1 cellular context compared by ENCODE assay signal in the genomic region with DNA sequence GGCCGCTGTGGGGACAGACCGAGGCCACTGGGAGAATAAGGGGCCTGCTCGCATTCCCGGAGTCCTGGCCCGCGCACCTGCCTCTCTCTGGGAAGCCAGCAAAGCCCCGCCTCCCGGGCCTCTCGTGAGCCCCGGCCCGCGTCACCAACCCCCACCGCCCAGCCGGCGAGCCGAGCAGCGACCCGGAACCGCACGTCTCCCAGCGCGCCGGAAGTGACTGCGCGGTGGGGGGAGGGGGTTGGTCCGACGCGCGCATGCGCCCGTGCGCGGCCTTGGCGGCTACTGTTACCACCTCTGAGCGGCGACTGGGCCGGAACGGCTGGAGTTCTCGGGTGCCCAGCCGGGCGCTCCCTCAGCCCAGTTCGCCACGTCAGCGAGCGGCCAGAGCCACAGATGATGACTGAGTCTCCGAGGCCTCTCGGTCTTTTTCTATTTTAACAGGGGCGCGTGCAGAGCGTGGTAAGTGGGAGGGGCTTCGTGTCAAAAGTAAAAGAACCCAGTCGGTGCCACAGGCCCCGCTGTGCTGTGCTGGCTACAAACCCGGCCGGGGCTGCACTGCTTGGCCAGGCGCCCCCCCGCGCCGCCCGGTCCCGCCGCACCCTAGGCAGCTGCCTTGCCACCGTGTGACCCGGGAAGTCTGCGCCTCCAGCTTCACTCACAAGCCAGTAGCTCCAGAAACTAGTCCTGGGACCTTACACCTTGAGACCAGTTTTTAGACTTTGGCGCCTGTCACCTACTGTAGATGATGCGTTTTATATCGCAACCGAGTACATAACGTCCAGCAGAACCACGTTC.
A peak's percentile ranks its signal among the peaks of the same experiment; 100 is the strongest.
TF ChIP-seq lines count a peak whose summit lies in the region.

A gene with protein sequence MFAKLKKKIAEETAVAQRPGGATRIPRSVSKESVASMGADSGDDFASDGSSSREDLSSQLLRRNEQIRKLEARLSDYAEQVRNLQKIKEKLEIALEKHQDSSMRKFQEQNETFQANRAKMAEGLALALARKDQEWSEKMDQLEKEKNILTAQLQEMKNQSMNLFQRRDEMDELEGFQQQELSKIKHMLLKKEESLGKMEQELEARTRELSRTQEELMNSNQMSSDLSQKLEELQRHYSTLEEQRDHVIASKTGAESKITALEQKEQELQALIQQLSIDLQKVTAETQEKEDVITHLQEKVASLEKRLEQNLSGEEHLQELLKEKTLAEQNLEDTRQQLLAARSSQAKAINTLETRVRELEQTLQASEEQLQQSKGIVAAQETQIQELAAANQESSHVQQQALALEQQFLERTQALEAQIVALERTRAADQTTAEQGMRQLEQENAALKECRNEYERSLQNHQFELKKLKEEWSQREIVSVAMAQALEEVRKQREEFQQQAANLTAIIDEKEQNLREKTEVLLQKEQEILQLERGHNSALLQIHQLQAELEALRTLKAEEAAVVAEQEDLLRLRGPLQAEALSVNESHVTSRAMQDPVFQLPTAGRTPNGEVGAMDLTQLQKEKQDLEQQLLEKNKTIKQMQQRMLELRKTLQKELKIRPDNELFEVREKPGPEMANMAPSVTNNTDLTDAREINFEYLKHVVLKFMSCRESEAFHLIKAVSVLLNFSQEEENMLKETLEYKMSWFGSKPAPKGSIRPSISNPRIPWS (minus strand): TSS at position 190 of the 795 bp plus-strand sequence. CDS start 2,372 bp downstream, outside the sequence.

TF ChIP-seq in HepG2, 621 proteins besides CTCF, POLR2A, EP300 and RAD21 (continued from another document and continues in another):
- TF ChIP-seq, protein P1, sequence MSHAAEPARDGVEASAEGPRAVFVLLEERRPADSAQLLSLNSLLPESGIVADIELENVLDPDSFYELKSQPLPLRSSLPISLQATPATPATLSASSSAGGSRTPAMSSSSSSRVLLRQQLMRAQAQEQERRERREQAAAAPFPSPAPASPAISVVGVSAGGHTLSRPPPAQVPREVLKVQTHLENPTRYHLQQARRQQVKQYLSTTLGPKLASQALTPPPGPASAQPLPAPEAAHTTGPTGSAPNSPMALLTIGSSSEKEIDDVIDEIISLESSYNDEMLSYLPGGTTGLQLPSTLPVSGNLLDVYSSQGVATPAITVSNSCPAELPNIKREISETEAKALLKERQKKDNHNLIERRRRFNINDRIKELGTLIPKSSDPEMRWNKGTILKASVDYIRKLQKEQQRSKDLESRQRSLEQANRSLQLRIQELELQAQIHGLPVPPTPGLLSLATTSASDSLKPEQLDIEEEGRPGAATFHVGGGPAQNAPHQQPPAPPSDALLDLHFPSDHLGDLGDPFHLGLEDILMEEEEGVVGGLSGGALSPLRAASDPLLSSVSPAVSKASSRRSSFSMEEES (CRISPR knock-in tag; IDR thresholded peaks at IDR 0.05): peak; percentile 51
- TF ChIP-seq ZEB1 (IDR thresholded peaks at IDR 0.05; ENCODE audit: insufficient replicate concordance, low read depth) (no peak), GABPA (IDR thresholded peaks at IDR 0.05; ENCODE audit: low read depth, low read length) (peak; percentile 96), GABPA (CRISPR knock-in tag; IDR thresholded peaks at IDR 0.05; ENCODE audit: low read depth) (peak; percentile 91), ZNF431 (CRISPR knock-in tag; IDR thresholded peaks at IDR 0.05; ENCODE audit: borderline replicate concordance, low read depth) (no peak), KDM6A (CRISPR knock-in tag; IDR thresholded peaks at IDR 0.05; ENCODE audit: low read depth) (no peak), YY1 (IDR thresholded peaks at IDR 0.05; ENCODE audit: insufficient read depth, insufficient replicate concordance, low read depth, low read length) (peak; percentile 71), NFYB (CRISPR knock-in tag; IDR thresholded peaks at IDR 0.05) (peak; percentile 39; the same call in 1 of the 2 replicates), SMAD1 (CRISPR knock-in tag; IDR thresholded peaks at IDR 0.05; ENCODE audit: borderline replicate concordance, low read depth) (no peak), CEBPB (IDR thresholded peaks at IDR 0.05; ENCODE audit: borderline replicate concordance, low read depth, low read length) (no peak), PRMT3 (CRISPR knock-in tag; IDR thresholded peaks at IDR 0.05; ENCODE audit: borderline replicate concordance, low read depth) (no peak), NAIF1 (CRISPR knock-in tag; IDR thresholded peaks at IDR 0.05; ENCODE audit: borderline replicate concordance) (no peak), THYN1 (CRISPR knock-in tag; IDR thresholded peaks at IDR 0.05; ENCODE audit: borderline replicate concordance, low read depth) (no peak), SP140L (CRISPR knock-in tag; IDR thresholded peaks at IDR 0.05; ENCODE audit: borderline replicate concordance) (no peak), KLF15 (CRISPR knock-in tag; IDR thresholded peaks at IDR 0.05; ENCODE audit: borderline replicate concordance) (peak; percentile 36; the same call in 1 of the 2 replicates), ZSCAN9 (CRISPR knock-in tag; IDR thresholded peaks at IDR 0.05; ENCODE audit: borderline replicate concordance) (peak; percentile 61), ZNF44 (CRISPR knock-in tag; IDR thresholded peaks at IDR 0.05) (0 out of 2 replicates have a peak, but pooled peaks have one; percentile 61), DPF2 (CRISPR knock-in tag; IDR thresholded peaks at IDR 0.05; ENCODE audit: borderline replicate concordance, low read depth) (no peak), IRF2 (CRISPR knock-in tag; IDR thresholded peaks at IDR 0.05) (peak; percentile 74; the same call in 1 of the 2 replicates), ZNF563 (CRISPR knock-in tag; IDR thresholded peaks at IDR 0.05) (peak; percentile 64), ZFP1 (CRISPR knock-in tag; IDR thresholded peaks at IDR 0.05) (peak; percentile 78), IKZF1 (IDR thresholded peaks at IDR 0.05) (no peak), MED1 (CRISPR knock-in tag; IDR thresholded peaks at IDR 0.05) (peak; percentile 76)
- TF ChIP-seq, protein P2, sequence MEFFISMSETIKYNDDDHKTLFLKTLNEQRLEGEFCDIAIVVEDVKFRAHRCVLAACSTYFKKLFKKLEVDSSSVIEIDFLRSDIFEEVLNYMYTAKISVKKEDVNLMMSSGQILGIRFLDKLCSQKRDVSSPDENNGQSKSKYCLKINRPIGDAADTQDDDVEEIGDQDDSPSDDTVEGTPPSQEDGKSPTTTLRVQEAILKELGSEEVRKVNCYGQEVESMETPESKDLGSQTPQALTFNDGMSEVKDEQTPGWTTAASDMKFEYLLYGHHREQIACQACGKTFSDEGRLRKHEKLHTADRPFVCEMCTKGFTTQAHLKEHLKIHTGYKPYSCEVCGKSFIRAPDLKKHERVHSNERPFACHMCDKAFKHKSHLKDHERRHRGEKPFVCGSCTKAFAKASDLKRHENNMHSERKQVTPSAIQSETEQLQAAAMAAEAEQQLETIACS (CRISPR knock-in tag; IDR thresholded peaks at IDR 0.05): peak; percentile 74
- TF ChIP-seq, protein P3, sequence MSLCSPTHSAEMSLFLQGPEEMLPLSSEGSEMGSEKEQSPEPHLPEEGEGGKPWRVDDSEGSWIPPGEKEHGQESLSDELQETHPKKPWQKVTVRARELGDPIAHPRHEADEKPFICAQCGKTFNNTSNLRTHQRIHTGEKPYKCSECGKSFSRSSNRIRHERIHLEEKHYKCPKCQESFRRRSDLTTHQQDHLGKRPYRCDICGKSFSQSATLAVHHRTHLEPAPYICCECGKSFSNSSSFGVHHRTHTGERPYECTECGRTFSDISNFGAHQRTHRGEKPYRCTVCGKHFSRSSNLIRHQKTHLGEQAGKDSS (CRISPR knock-in tag; IDR thresholded peaks at IDR 0.05; ENCODE audit: borderline replicate concordance, low read depth): 0 out of 2 replicates have a peak, but pooled peaks have one; percentile 68
- TF ChIP-seq, protein P4, sequence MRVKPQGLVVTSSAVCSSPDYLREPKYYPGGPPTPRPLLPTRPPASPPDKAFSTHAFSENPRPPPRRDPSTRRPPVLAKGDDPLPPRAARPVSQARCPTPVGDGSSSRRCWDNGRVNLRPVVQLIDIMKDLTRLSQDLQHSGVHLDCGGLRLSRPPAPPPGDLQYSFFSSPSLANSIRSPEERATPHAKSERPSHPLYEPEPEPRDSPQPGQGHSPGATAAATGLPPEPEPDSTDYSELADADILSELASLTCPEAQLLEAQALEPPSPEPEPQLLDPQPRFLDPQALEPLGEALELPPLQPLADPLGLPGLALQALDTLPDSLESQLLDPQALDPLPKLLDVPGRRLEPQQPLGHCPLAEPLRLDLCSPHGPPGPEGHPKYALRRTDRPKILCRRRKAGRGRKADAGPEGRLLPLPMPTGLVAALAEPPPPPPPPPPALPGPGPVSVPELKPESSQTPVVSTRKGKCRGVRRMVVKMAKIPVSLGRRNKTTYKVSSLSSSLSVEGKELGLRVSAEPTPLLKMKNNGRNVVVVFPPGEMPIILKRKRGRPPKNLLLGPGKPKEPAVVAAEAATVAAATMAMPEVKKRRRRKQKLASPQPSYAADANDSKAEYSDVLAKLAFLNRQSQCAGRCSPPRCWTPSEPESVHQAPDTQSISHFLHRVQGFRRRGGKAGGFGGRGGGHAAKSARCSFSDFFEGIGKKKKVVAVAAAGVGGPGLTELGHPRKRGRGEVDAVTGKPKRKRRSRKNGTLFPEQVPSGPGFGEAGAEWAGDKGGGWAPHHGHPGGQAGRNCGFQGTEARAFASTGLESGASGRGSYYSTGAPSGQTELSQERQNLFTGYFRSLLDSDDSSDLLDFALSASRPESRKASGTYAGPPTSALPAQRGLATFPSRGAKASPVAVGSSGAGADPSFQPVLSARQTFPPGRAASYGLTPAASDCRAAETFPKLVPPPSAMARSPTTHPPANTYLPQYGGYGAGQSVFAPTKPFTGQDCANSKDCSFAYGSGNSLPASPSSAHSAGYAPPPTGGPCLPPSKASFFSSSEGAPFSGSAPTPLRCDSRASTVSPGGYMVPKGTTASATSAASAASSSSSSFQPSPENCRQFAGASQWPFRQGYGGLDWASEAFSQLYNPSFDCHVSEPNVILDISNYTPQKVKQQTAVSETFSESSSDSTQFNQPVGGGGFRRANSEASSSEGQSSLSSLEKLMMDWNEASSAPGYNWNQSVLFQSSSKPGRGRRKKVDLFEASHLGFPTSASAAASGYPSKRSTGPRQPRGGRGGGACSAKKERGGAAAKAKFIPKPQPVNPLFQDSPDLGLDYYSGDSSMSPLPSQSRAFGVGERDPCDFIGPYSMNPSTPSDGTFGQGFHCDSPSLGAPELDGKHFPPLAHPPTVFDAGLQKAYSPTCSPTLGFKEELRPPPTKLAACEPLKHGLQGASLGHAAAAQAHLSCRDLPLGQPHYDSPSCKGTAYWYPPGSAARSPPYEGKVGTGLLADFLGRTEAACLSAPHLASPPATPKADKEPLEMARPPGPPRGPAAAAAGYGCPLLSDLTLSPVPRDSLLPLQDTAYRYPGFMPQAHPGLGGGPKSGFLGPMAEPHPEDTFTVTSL (CRISPR knock-in tag; IDR thresholded peaks at IDR 0.05; ENCODE audit: borderline replicate concordance): 0 out of 2 replicates have a peak, but pooled peaks have one; percentile 11
- TF ChIP-seq, protein P5, sequence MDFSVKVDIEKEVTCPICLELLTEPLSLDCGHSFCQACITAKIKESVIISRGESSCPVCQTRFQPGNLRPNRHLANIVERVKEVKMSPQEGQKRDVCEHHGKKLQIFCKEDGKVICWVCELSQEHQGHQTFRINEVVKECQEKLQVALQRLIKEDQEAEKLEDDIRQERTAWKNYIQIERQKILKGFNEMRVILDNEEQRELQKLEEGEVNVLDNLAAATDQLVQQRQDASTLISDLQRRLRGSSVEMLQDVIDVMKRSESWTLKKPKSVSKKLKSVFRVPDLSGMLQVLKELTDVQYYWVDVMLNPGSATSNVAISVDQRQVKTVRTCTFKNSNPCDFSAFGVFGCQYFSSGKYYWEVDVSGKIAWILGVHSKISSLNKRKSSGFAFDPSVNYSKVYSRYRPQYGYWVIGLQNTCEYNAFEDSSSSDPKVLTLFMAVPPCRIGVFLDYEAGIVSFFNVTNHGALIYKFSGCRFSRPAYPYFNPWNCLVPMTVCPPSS (IDR thresholded peaks at IDR 0.05): no peak
- TF ChIP-seq, protein P6, sequence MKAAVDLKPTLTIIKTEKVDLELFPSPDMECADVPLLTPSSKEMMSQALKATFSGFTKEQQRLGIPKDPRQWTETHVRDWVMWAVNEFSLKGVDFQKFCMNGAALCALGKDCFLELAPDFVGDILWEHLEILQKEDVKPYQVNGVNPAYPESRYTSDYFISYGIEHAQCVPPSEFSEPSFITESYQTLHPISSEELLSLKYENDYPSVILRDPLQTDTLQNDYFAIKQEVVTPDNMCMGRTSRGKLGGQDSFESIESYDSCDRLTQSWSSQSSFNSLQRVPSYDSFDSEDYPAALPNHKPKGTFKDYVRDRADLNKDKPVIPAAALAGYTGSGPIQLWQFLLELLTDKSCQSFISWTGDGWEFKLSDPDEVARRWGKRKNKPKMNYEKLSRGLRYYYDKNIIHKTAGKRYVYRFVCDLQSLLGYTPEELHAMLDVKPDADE (CRISPR knock-in tag; IDR thresholded peaks at IDR 0.05): no peak
- TF ChIP-seq, protein P7, sequence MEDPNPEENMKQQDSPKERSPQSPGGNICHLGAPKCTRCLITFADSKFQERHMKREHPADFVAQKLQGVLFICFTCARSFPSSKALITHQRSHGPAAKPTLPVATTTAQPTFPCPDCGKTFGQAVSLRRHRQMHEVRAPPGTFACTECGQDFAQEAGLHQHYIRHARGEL (CRISPR knock-in tag; IDR thresholded peaks at IDR 0.05): no peak
- TF ChIP-seq, protein P8, sequence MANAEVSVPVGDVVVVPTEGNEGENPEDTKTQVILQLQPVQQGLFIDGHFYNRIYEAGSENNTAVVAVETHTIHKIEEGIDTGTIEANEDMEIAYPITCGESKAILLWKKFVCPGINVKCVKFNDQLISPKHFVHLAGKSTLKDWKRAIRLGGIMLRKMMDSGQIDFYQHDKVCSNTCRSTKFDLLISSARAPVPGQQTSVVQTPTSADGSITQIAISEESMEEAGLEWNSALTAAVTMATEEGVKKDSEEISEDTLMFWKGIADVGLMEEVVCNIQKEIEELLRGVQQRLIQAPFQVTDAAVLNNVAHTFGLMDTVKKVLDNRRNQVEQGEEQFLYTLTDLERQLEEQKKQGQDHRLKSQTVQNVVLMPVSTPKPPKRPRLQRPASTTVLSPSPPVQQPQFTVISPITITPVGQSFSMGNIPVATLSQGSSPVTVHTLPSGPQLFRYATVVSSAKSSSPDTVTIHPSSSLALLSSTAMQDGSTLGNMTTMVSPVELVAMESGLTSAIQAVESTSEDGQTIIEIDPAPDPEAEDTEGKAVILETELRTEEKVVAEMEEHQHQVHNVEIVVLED (CRISPR knock-in tag; IDR thresholded peaks at IDR 0.05; ENCODE audit: borderline replicate concordance): peak; percentile 92
- TF ChIP-seq, protein P9, sequence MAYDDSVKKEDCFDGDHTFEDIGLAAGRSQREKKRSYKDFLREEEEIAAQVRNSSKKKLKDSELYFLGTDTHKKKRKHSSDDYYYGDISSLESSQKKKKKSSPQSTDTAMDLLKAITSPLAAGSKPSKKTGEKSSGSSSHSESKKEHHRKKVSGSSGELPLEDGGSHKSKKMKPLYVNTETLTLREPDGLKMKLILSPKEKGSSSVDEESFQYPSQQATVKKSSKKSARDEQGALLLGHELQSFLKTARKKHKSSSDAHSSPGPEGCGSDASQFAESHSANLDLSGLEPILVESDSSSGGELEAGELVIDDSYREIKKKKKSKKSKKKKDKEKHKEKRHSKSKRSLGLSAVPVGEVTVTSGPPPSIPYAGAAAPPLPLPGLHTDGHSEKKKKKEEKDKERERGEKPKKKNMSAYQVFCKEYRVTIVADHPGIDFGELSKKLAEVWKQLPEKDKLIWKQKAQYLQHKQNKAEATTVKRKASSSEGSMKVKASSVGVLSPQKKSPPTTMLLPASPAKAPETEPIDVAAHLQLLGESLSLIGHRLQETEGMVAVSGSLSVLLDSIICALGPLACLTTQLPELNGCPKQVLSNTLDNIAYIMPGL (CRISPR knock-in tag; IDR thresholded peaks at IDR 0.05; ENCODE audit: borderline replicate concordance in 1 of 2, low read depth in 1 of 2): peak; percentile 72 to 85; a peak in 3 of 4 replicates
- TF ChIP-seq, protein P10, sequence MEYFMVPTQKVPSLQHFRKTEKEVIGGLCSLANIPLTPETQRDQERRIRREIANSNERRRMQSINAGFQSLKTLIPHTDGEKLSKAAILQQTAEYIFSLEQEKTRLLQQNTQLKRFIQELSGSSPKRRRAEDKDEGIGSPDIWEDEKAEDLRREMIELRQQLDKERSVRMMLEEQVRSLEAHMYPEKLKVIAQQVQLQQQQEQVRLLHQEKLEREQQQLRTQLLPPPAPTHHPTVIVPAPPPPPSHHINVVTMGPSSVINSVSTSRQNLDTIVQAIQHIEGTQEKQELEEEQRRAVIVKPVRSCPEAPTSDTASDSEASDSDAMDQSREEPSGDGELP (IDR thresholded peaks at IDR 0.05; ENCODE audit: borderline replicate concordance, low read depth): peak; percentile 61; the same call in 1 of the 2 replicates
